1 cellular context compared by ENCODE assay signal in genomic region chr10:132319853-132320669, GRCh38.
TF ChIP-seq lines count a peak whose summit lies in the region.

No MANE protein-coding gene starts in this region.

TF ChIP-seq in HepG2, 621 proteins besides CTCF, POLR2A, EP300 and RAD21 (continued from another document and continues in another):
- TF ChIP-seq ZNF280B (CRISPR knock-in tag; IDR thresholded peaks at IDR 0.05; ENCODE audit: borderline replicate concordance): no peak
- TF ChIP-seq ZNF780A (CRISPR knock-in tag; IDR thresholded peaks at IDR 0.05): no peak
- TF ChIP-seq MAX (IDR thresholded peaks at IDR 0.05): peak; percentile 32; the same call in 1 of the 2 replicates
- no peak for TF ChIP-seq ZNF101 (CRISPR knock-in tag; IDR thresholded peaks at IDR 0.05; ENCODE audit: borderline replicate concordance, low read depth)
- no peak for TF ChIP-seq ZNF569 (CRISPR knock-in tag; IDR thresholded peaks at IDR 0.05; ENCODE audit: borderline replicate concordance)
- 0 out of 2 replicates have a peak, but pooled peaks have one; percentile 10 for TF ChIP-seq RXRB (CRISPR knock-in tag; IDR thresholded peaks at IDR 0.05; ENCODE audit: borderline replicate concordance)
- TF ChIP-seq ZSCAN20 (CRISPR knock-in tag; IDR thresholded peaks at IDR 0.05; ENCODE audit: borderline replicate concordance): no peak
- 0 out of 2 replicates have a peak, but pooled peaks have one; percentile 25 for TF ChIP-seq CBX5 (CRISPR knock-in tag; IDR thresholded peaks at IDR 0.05; ENCODE audit: borderline replicate concordance)
- no peak for TF ChIP-seq IRF2 (CRISPR knock-in tag; IDR thresholded peaks at IDR 0.05)
- TF ChIP-seq ZNF629 (CRISPR knock-in tag; conservative IDR thresholded peaks at IDR 0.05): 0 out of 2 replicates have a peak, but pooled peaks have one; percentile 14
- TF ChIP-seq SYNCRIP (IDR thresholded peaks at IDR 0.05; ENCODE audit: insufficient read depth, low read depth, low read length): no peak
- no peak for TF ChIP-seq XBP1 (CRISPR knock-in tag; IDR thresholded peaks at IDR 0.05)
- no peak for TF ChIP-seq LCORL (IDR thresholded peaks at IDR 0.05)
- 0 out of 2 replicates have a peak, but pooled peaks have one; percentile 23 for TF ChIP-seq LCORL (CRISPR knock-in tag; IDR thresholded peaks at IDR 0.05)
- no peak for TF ChIP-seq MTF2 (CRISPR knock-in tag; IDR thresholded peaks at IDR 0.05; ENCODE audit: borderline replicate concordance)
- TF ChIP-seq SMC3 (IDR thresholded peaks at IDR 0.05; ENCODE audit: low read length): 0 out of 2 replicates have a peak, but pooled peaks have one; percentile 3
- peak; percentile 44; the same call in 1 of the 2 replicates for TF ChIP-seq ZNF644 (CRISPR knock-in tag; IDR thresholded peaks at IDR 0.05; ENCODE audit: low read depth)
- peak; percentile 31; the same call in 1 of the 2 replicates for TF ChIP-seq NFE2L2 (IDR thresholded peaks at IDR 0.05; ENCODE audit: low read length)
- TF ChIP-seq MED13 (CRISPR knock-in tag; IDR thresholded peaks at IDR 0.05): no peak
- TF ChIP-seq FOXK2 (IDR thresholded peaks at IDR 0.05): peak; percentile 33; the same call in 1 of the 2 replicates
- TF ChIP-seq SKIL (CRISPR knock-in tag; IDR thresholded peaks at IDR 0.05; ENCODE audit: borderline replicate concordance): no peak
- TF ChIP-seq TRAFD1 (CRISPR knock-in tag; IDR thresholded peaks at IDR 0.05; ENCODE audit: borderline replicate concordance): no peak
- TF ChIP-seq ZFP91 (CRISPR knock-in tag; IDR thresholded peaks at IDR 0.05; ENCODE audit: borderline replicate concordance): peak; percentile 98
- TF ChIP-seq SAP130 (CRISPR knock-in tag; IDR thresholded peaks at IDR 0.05; ENCODE audit: low read depth): peak; percentile 89
- TF ChIP-seq ZNF281 (CRISPR knock-in tag; IDR thresholded peaks at IDR 0.05; ENCODE audit: borderline replicate concordance): peak; percentile 49; the same call in 1 of the 2 replicates
- no peak for TF ChIP-seq TOE1 (CRISPR knock-in tag; IDR thresholded peaks at IDR 0.05)
- no peak for TF ChIP-seq ZNF572 (CRISPR knock-in tag; IDR thresholded peaks at IDR 0.05)
- 0 out of 2 replicates have a peak, but pooled peaks have one; percentile 20 for TF ChIP-seq GATAD2A (CRISPR knock-in tag; IDR thresholded peaks at IDR 0.05)
- TF ChIP-seq MTA1 (CRISPR knock-in tag; IDR thresholded peaks at IDR 0.05; ENCODE audit: borderline replicate concordance): no peak
- TF ChIP-seq CEBPB (IDR thresholded peaks at IDR 0.05; ENCODE audit: borderline replicate concordance, low read depth, low read length): peak; percentile 80
- peak; percentile 44; the same call in 1 of the 2 replicates for TF ChIP-seq ZNF580 (CRISPR knock-in tag; IDR thresholded peaks at IDR 0.05; ENCODE audit: borderline replicate concordance, low read depth)
- peak; percentile 75 for TF ChIP-seq CEBPG (CRISPR knock-in tag; IDR thresholded peaks at IDR 0.05)
- TF ChIP-seq THRA (CRISPR knock-in tag; IDR thresholded peaks at IDR 0.05; ENCODE audit: borderline replicate concordance): no peak
- no peak for TF ChIP-seq ZNF264 (CRISPR knock-in tag; IDR thresholded peaks at IDR 0.05)
- TF ChIP-seq ZNF292 (CRISPR knock-in tag; IDR thresholded peaks at IDR 0.05; ENCODE audit: borderline replicate concordance, low read depth): peak; percentile 33; the same call in 1 of the 2 replicates
- peak; percentile 80 to 95 for TF ChIP-seq MAFK (conservative IDR thresholded peaks at IDR 0.05 in 1 of 2, IDR thresholded peaks at IDR 0.05 in 1 of 2; ENCODE audit: low read length in 2 of 2)
- peak in 1 of 2 experiments; percentile 50; a peak in 1 of 4 replicates for TF ChIP-seq ATF4 (CRISPR knock-in tag; IDR thresholded peaks at IDR 0.05)
- no peak for TF ChIP-seq ZNF17 (CRISPR knock-in tag; IDR thresholded peaks at IDR 0.05)
- peak; percentile 56; the same call in 1 of the 2 replicates for TF ChIP-seq ATF3 (CRISPR knock-in tag; IDR thresholded peaks at IDR 0.05)
- TF ChIP-seq TEAD3 (CRISPR knock-in tag; optimal IDR thresholded peaks at IDR 0.05; ENCODE audit: borderline replicate concordance): peak; percentile 22
- TF ChIP-seq SALL1 (CRISPR knock-in tag; IDR thresholded peaks at IDR 0.05): 0 out of 2 replicates have a peak, but pooled peaks have one; percentile 31
- TF ChIP-seq FOXA1 (IDR thresholded peaks at IDR 0.05): no peak
- TF ChIP-seq FOXA1 (CRISPR knock-in tag; IDR thresholded peaks at IDR 0.05): peak; percentile 36; the same call in 1 of the 2 replicates
- TF ChIP-seq MIER2 (CRISPR knock-in tag; IDR thresholded peaks at IDR 0.05): no peak
- no peak for TF ChIP-seq FIP1L1 (IDR thresholded peaks at IDR 0.05; ENCODE audit: borderline replicate concordance, insufficient read depth, low read depth, low read length)
- TF ChIP-seq MAFF (IDR thresholded peaks at IDR 0.05; ENCODE audit: low read depth, low read length): peak; percentile 85
- TF ChIP-seq ZNF761 (CRISPR knock-in tag; conservative IDR thresholded peaks at IDR 0.05): no peak
- 0 out of 2 replicates have a peak, but pooled peaks have one; percentile 38 for TF ChIP-seq ZBTB37 (CRISPR knock-in tag; IDR thresholded peaks at IDR 0.05)
- TF ChIP-seq SIN3A (IDR thresholded peaks at IDR 0.05; ENCODE audit: borderline replicate concordance, low read depth, low read length): no peak
- TF ChIP-seq ELK4 (CRISPR knock-in tag; IDR thresholded peaks at IDR 0.05; ENCODE audit: borderline replicate concordance): no peak
- peak; percentile 55; the same call in 1 of the 2 replicates for TF ChIP-seq JUND (CRISPR knock-in tag; IDR thresholded peaks at IDR 0.05)
- TF ChIP-seq FOXK1 (CRISPR knock-in tag; IDR thresholded peaks at IDR 0.05; ENCODE audit: borderline replicate concordance, low read depth): peak; percentile 31; the same call in 1 of the 2 replicates
